ENCODE assay signal across 27 cellular contexts in the genomic region with DNA sequence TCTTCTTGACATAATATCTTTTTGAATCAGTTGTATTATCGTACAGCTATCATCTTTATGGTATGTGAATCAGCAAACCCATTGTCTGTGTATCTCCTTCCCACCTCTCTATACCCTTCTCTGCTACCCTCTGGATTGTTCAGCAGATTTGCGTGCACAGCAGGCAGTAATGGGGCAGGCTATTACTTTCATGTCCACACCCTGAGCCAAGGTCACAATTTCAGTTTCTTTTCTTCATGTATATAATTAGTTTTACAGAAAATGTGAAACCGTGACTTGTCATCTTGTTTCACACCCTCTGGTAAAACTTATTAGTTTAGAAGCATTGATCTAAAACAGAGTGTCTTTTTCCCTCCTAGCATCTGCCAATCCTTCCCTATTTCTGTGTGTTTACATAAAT.
"Had no signal": no experiment of that assay in that cellular context is flagged by ENCODE, and none has a peak within 500 bp of the region (broad histone marks: within the 10 kb centered on the region; RNA-seq: fewer than 3 reads in every experiment).

No MANE protein-coding gene starts in this region.

- DNase-seq: activated B cell treated with CpG ODN at 0.5 μM for 24 hours; activated CD4-positive, alpha-beta T cell treated with anti-CD3 and anti-CD28 coated beads, Interleukin-2, amount 50 U/mL, for 1 hour; activated CD8-positive, alpha-beta T cell treated with anti-CD3 and anti-CD28 coated beads for 36 hours; activated naive CD8-positive, alpha-beta T cell treated with anti-CD3 and anti-CD28 coated beads, Interleukin-2, amount 50 U/mL, for 24 hours; activated T-cell treated with anti-CD3 and anti-CD28 coated beads, Interleukin-2, amount 50 U/mL, for 4 hours; dermis blood vessel endothelial cell; effector CD4-positive, alpha-beta T cell; foreskin keratinocyte; heart left ventricle; hypothalamus; immature natural killer cell; kidney; left colon; mammary epithelial cell; naive B cell; ovary; stimulated activated CD4-positive, alpha-beta T cell treated with anti-CD3 and anti-CD28 coated beads, Interleukin-12 subunit alpha, Interleukin-12 subunit beta, amount 100 ng/mL, for 4 hours; stimulated activated CD4-positive, alpha-beta T cell treated with anti-CD3 and anti-CD28 coated beads, Interleukin-4, amount 100 ng/mL, for 1 hour; thyroid gland; upper lobe of left lung had no signal

- H3K36me3 ChIP-seq: breast epithelium, esophagus muscularis mucosa, heart left ventricle, ovary, thyroid gland, upper lobe of left lung, vagina had no signal

- ATAC-seq: activated CD8-positive, alpha-beta T cell treated with anti-CD3 and anti-CD28 coated beads for 36 hours; activated naive CD8-positive, alpha-beta T cell treated with anti-CD3 and anti-CD28 coated beads, Interleukin-2, amount 50 U/mL, for 24 hours; activated T-cell treated with anti-CD3 and anti-CD28 coated beads, Interleukin-2, amount 50 U/mL, for 4 hours; activated T-helper 17 cell treated with anti-CD3 and anti-CD28 coated beads, Interleukin-2, amount 50 U/mL, for 72 hours; foreskin keratinocyte; heart left ventricle; left colon; sciatic nerve; stimulated activated effector memory CD8-positive, alpha-beta T cell treated with anti-CD3 and anti-CD28 coated beads, Interleukin-12 subunit alpha, Interleukin-12 subunit beta, amount 100 ng/mL, for 72 hours had no signal

- H3K4me3 ChIP-seq: breast epithelium, esophagus muscularis mucosa, heart left ventricle, ovary, skin epidermis, thyroid gland, upper lobe of left lung, vagina had no signal

- H3K27ac ChIP-seq: breast epithelium, esophagus muscularis mucosa, foreskin keratinocyte, heart left ventricle, ovary, skin epidermis, thyroid gland, upper lobe of left lung, vagina had no signal

- H3K27me3 ChIP-seq: breast epithelium, esophagus muscularis mucosa, foreskin keratinocyte, heart left ventricle, ovary, thyroid gland, upper lobe of left lung, vagina had no signal

- H3K4me1 ChIP-seq: breast epithelium, esophagus muscularis mucosa, foreskin keratinocyte, heart left ventricle, thyroid gland, upper lobe of left lung, vagina had no signal

- H3K9me3 ChIP-seq: breast epithelium, esophagus muscularis mucosa, ovary, thyroid gland, vagina had no signal

- FAIRE-seq: kidney had no signal
